18 cellular contexts compared by ENCODE assay signal in the genomic region with DNA sequence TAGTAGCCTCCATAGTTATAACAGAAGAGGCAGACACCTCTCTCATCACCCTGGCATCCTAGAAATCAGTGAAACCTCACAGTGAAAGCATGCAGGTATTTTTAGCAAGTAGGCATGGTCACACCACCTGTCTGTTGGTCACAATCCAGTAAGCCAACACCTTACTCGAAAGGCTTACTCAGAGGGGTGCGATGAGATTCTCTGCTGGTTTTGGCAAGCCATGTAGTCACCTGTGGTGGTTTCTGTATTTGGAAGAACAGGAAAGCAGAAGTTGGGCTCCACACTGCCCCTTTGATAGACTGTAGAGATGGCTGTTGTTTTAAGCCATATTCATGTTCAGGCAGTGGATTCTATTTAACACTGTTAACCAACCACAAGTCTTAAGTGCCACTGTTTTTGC.
DNase-seq lines count a peak whose midpoint lies in the region; ATAC-seq and TF ChIP-seq lines count a peak whose summit lies in the region.
"Had no signal": no experiment of that assay in that cellular context is flagged by ENCODE, and none has a peak within 500 bp of the region (broad histone marks: within the 10 kb centered on the region; RNA-seq: fewer than 3 reads in every experiment).

No MANE protein-coding gene starts in this region.

- H4K91ac ChIP-seq in trophoblast cell (ENCODE audit: low read depth, low read length): no peak overlapping the region

- H4K12ac ChIP-seq in trophoblast cell (ENCODE audit: low read depth, low read length): no peak overlapping the region

- H3K27me3 ChIP-seq in RWPE2 (ENCODE audit: insufficient read depth, poor library complexity, severe bottlenecking) (no peaks in the 10 kb centered on the region), trophoblast cell (ENCODE audit: insufficient read depth, low read length) (no peaks in the 10 kb centered on the region), spleen (replicated peaks in 1 of 7) (peaks cover 0 to 7% (median 0%) of the 10 kb centered on the region in 7 donors)
- H3K27me3 ChIP-seq: colonic mucosa had no signal

- no peak overlapping the region for H3K9ac ChIP-seq in trophoblast cell (ENCODE audit: low read length)

- H3K4ac ChIP-seq in trophoblast cell (ENCODE audit: low read depth, low read length): no peak overlapping the region

- peak overlapping the region; percentile 16 for H2BK12ac ChIP-seq in trophoblast cell (ENCODE audit: low read length)

- H3K79me2 ChIP-seq in trophoblast cell (ENCODE audit: control insufficient read depth, insufficient read depth, low read length, poor library complexity): no peaks in the 10 kb centered on the region

- no peak for TF ChIP-seq POLR2A in spleen (IDR thresholded peaks at IDR 0.05)

- no peak overlapping the region for H3K23ac ChIP-seq in trophoblast cell (ENCODE audit: low read length)

- H3K4me1 ChIP-seq in RWPE2 (ENCODE audit: insufficient read depth, poor library complexity, severe bottlenecking) (no peaks in the 10 kb centered on the region), trophoblast cell (ENCODE audit: control insufficient read depth in 1 of 2, insufficient read depth in 2 of 2, low read length in 2 of 2) (peaks cover 5 to 21% of the 10 kb centered on the region in 2 experiments), spleen (peaks cover 0 to 7% (median 0%) of the 10 kb centered on the region in 6 donors)
- H3K4me1 ChIP-seq: colonic mucosa had no signal

- no peak for DNase-seq in RWPE2 (ENCODE audit: low spot score)
- DNase-seq in trophoblast cell: peak; percentile 83 to 85
- DNase-seq in GDM1 (lab: John Stamatoyannopoulos, UW): no peak
- DNase-seq in spleen: no peak
- DNase-seq: activated CD4-positive, alpha-beta memory T cell treated with anti-CD3 and anti-CD28 coated beads, Interleukin-2, amount 10 ng/mL, durations not matched to agents 7 days and 5 days; colonic mucosa; HCEC 1CT; left colon; NCI-H1092 treated with DMSO at 0.1 percent for 48 hours; NCI-H510A; Right ventricle myocardium superior; stimulated activated CD4-positive, alpha-beta T cell treated with anti-CD3 and anti-CD28 coated beads, Interleukin-2, amount 100 ng/mL, for 48 hours had no signal

- no peak overlapping the region for H3K4me2 ChIP-seq in trophoblast cell (ENCODE audit: low read length)

- no peak overlapping the region for H2AFZ ChIP-seq in trophoblast cell (ENCODE audit: insufficient read depth, low read length, poor library complexity)

- peak; percentile 59 for ATAC-seq in GM19351 (IDR thresholded peaks at IDR 0.05; ENCODE audit: unreplicated experiment)
- ATAC-seq in HG03175 (IDR thresholded peaks at IDR 0.05; ENCODE audit: unreplicated experiment): peak; percentile 72
- peak; percentile 46 for ATAC-seq in RWPE2 (ENCODE audit: low read depth)
- no peak for ATAC-seq in HG02840 (IDR thresholded peaks at IDR 0.05; ENCODE audit: low FRiP score, unreplicated experiment)
- ATAC-seq in GM21529 (IDR thresholded peaks at IDR 0.05; ENCODE audit: unreplicated experiment): no peak
- ATAC-seq: activated T-helper 17 cell treated with anti-CD3 and anti-CD28 coated beads, Interleukin-2, amount 50 U/mL, for 72 hours; HepG2; left colon had no signal

- no peak overlapping the region for H3K14ac ChIP-seq in trophoblast cell (ENCODE audit: low read length)

- intact Hi-C loops in spleen (cut with DNase I; ENCODE audit: low total_unique reads): no loop called here

- H3K27ac ChIP-seq in RWPE2 (ENCODE audit: poor library complexity, severe bottlenecking) (no peak overlapping the region), trophoblast cell (ENCODE audit: low read depth, low read length) (no peak overlapping the region), spleen (no peak overlapping the region)
- H3K27ac ChIP-seq: colonic mucosa had no signal

- H2BK120ac ChIP-seq in trophoblast cell (ENCODE audit: insufficient read depth, low read length, poor library complexity): no peak overlapping the region

- H2AK5ac ChIP-seq in trophoblast cell (ENCODE audit: low read length): no peak overlapping the region

- peaks cover 11% of the 10 kb centered on the region for H3K79me1 ChIP-seq in trophoblast cell (ENCODE audit: low read length)

- no peaks in the 10 kb centered on the region for H3K36me3 ChIP-seq in RWPE2 (ENCODE audit: low read depth)
- H3K36me3 ChIP-seq in trophoblast cell (ENCODE audit: control insufficient read depth in 1 of 2, insufficient read depth in 2 of 2, low read length in 2 of 2): no peaks in the 10 kb centered on the region
- no peaks in the 10 kb centered on the region for H3K36me3 ChIP-seq in spleen
- H3K36me3 ChIP-seq: colonic mucosa had no signal

- H2BK5ac ChIP-seq in trophoblast cell (ENCODE audit: low read depth, low read length, poor library complexity): no peak overlapping the region

- no peak overlapping the region for H3K18ac ChIP-seq in trophoblast cell (ENCODE audit: low read length)

- TF ChIP-seq CTCF in RWPE2 (IDR thresholded peaks at IDR 0.05; ENCODE audit: poor library complexity, severe bottlenecking): no peak
- no peak for TF ChIP-seq CTCF in spleen (IDR thresholded peaks at IDR 0.05 in 8 of 11, conservative IDR thresholded peaks at IDR 0.05 in 3 of 11)

- no peak overlapping the region for H4K8ac ChIP-seq in trophoblast cell (ENCODE audit: low read depth, low read length)

- WGBS in trophoblast cell (ENCODE audit: extremely low coverage, insufficient coverage, insufficient read length): no CpG with 5 or more reads among the region's 2 CpGs
- WGBS in spleen, 5 donors: 36 to 49% (median 44%) methylated on average over 2 of the region's 2 CpGs

- no peaks in the 10 kb centered on the region for H3K9me3 ChIP-seq in RWPE2 (ENCODE audit: severe bottlenecking)
- H3K9me3 ChIP-seq in trophoblast cell (ENCODE audit: insufficient read depth, low read depth, low read length): no peaks in the 10 kb centered on the region
- no peaks in the 10 kb centered on the region for H3K9me3 ChIP-seq in spleen
- H3K9me3 ChIP-seq: colonic mucosa had no signal

- H3K4me3 ChIP-seq in RWPE2 (ENCODE audit: severe bottlenecking) (no peak overlapping the region), trophoblast cell (ENCODE audit: low read depth, low read length) (no peak overlapping the region), spleen (no peak overlapping the region)
- H3K4me3 ChIP-seq: colonic mucosa had no signal

Comparison
In these comparisons a context has a peak if more than half of its experiments do, and no peak if none do; other contexts are left out.
1. ATAC-seq: peak in GM19351 (single experiment), HG03175 (single experiment) and RWPE2 (single experiment); none in HG02840 (single experiment) and GM21529 (single experiment).
2. DNase-seq: peak in trophoblast cell (2 of 2); none in RWPE2 (single experiment), GDM1 (single experiment) and spleen (single experiment).